Comparison of ENCODE assay signal across 1 cellular context in genomic region chr3:183635431-183636220, GRCh38.
A peak's percentile ranks its signal among the peaks of the same experiment; 100 is the strongest.
TF ChIP-seq lines count a peak whose summit lies in the region.

Gene KLHL24, plus strand, starts transcription at chr3:183635623. Its CDS starts 14,734 bp downstream, at chr3:183650357.

TF ChIP-seq in K562, 482 proteins besides CTCF, POLR2A, EP300 and RAD21 (continued from another document and continues in another):
- TF ChIP-seq CEBPZ (IDR thresholded peaks at IDR 0.05; ENCODE audit: borderline replicate concordance, low read depth, low read length): no peak
- peak in 1 of 2 experiments; percentile 88 for TF ChIP-seq AFF1 (IDR thresholded peaks at IDR 0.05; ENCODE audit: low read depth in 1 of 2, partially characterized antibody in 2 of 2)
- TF ChIP-seq ELF2 (CRISPR knock-in tag; IDR thresholded peaks at IDR 0.05): no peak
- no peak for TF ChIP-seq ZNF655 (CRISPR knock-in tag; IDR thresholded peaks at IDR 0.05)
- TF ChIP-seq PURB (CRISPR knock-in tag; IDR thresholded peaks at IDR 0.05; ENCODE audit: low read depth): no peak
- no peak for TF ChIP-seq ZNF695 (CRISPR knock-in tag; IDR thresholded peaks at IDR 0.05)
- TF ChIP-seq MYBL2 (IDR thresholded peaks at IDR 0.05; ENCODE audit: low read depth): no peak
- no peak for TF ChIP-seq MYBL2 (CRISPR knock-in tag; IDR thresholded peaks at IDR 0.05; ENCODE audit: borderline replicate concordance)
- TF ChIP-seq RFX5 (IDR thresholded peaks at IDR 0.05; ENCODE audit: low read depth, low read length): no peak
- TF ChIP-seq ZNF512 (tag; IDR thresholded peaks at IDR 0.05): no peak
- no peak for TF ChIP-seq ZNF263 (CRISPR knock-in tag; IDR thresholded peaks at IDR 0.05; ENCODE audit: borderline replicate concordance)
- no peak for TF ChIP-seq ZNF140 (CRISPR knock-in tag; IDR thresholded peaks at IDR 0.05)
- no peak for TF ChIP-seq FOXJ2 (tag; IDR thresholded peaks at IDR 0.05)
- peak; percentile 53 for TF ChIP-seq BHLHE40 (IDR thresholded peaks at IDR 0.05; ENCODE audit: low read length)
- 0 out of 2 replicates have a peak, but pooled peaks have one; percentile 8 for TF ChIP-seq ZKSCAN1 (IDR thresholded peaks at IDR 0.05; ENCODE audit: low read depth, low read length)
- TF ChIP-seq CREM (IDR thresholded peaks at IDR 0.05; ENCODE audit: low read depth): peak; percentile 83
- no peak for TF ChIP-seq ILK (tag; IDR thresholded peaks at IDR 0.05; ENCODE audit: borderline replicate concordance, low read depth)
- no peak for TF ChIP-seq ILF3 (IDR thresholded peaks at IDR 0.05; ENCODE audit: borderline replicate concordance)
- no peak for TF ChIP-seq ZNF175 (CRISPR knock-in tag; IDR thresholded peaks at IDR 0.05; ENCODE audit: low read depth)
- TF ChIP-seq MGA (IDR thresholded peaks at IDR 0.05): peak; percentile 25; the same call in 1 of the 2 replicates
- TF ChIP-seq ZC3H8 (IDR thresholded peaks at IDR 0.05): no peak
- TF ChIP-seq RFX7 (CRISPR knock-in tag; IDR thresholded peaks at IDR 0.05): no peak
- no peak for TF ChIP-seq XRCC4 (IDR thresholded peaks at IDR 0.05; ENCODE audit: extremely low read depth, insufficient read depth, insufficient read length)
- peak; percentile 97 to 99 for TF ChIP-seq FOXK2 (conservative IDR thresholded peaks at IDR 0.05 in 1 of 2, IDR thresholded peaks at IDR 0.05 in 1 of 2; ENCODE audit: low read depth in 2 of 2)
- TF ChIP-seq CREB3 (tag; conservative IDR thresholded peaks at IDR 0.05; ENCODE audit: low read depth): no peak
- no peak for TF ChIP-seq KAT8 (IDR thresholded peaks at IDR 0.05; ENCODE audit: low read depth)
- TF ChIP-seq HDAC1 (IDR thresholded peaks at IDR 0.05): peak in 1 of 2 experiments; percentile 90; a peak in 2 of 4 replicates
- no peak for TF ChIP-seq ARID2 (IDR thresholded peaks at IDR 0.05)
- TF ChIP-seq GABPB2 (CRISPR knock-in tag; conservative IDR thresholded peaks at IDR 0.05): no peak
- TF ChIP-seq DNMT1 (IDR thresholded peaks at IDR 0.05): no peak
- TF ChIP-seq ZNF311 (CRISPR knock-in tag; IDR thresholded peaks at IDR 0.05): no peak
- no peak for TF ChIP-seq FOXA3 (CRISPR knock-in tag; conservative IDR thresholded peaks at IDR 0.05 in 1 of 2, IDR thresholded peaks at IDR 0.05 in 1 of 2)
- no peak for TF ChIP-seq MXD1 (CRISPR knock-in tag; IDR thresholded peaks at IDR 0.05; ENCODE audit: borderline replicate concordance, poor library complexity, severe bottlenecking)
- TF ChIP-seq HDAC3 (IDR thresholded peaks at IDR 0.05; ENCODE audit: borderline replicate concordance, partially characterized antibody): no peak
- no peak for TF ChIP-seq ZNF780A (CRISPR knock-in tag; IDR thresholded peaks at IDR 0.05)
- TF ChIP-seq ZNF146 (CRISPR knock-in tag; IDR thresholded peaks at IDR 0.05; ENCODE audit: unreplicated experiment): no peak
- no peak for TF ChIP-seq CREBBP (IDR thresholded peaks at IDR 0.05; ENCODE audit: low read depth, low read length)
- no peak for TF ChIP-seq TARDBP (IDR thresholded peaks at IDR 0.05)
- 0 out of 2 replicates have a peak, but pooled peaks have one; percentile 8 for TF ChIP-seq SP1 (CRISPR knock-in tag; IDR thresholded peaks at IDR 0.05)
